In the genomic region with DNA sequence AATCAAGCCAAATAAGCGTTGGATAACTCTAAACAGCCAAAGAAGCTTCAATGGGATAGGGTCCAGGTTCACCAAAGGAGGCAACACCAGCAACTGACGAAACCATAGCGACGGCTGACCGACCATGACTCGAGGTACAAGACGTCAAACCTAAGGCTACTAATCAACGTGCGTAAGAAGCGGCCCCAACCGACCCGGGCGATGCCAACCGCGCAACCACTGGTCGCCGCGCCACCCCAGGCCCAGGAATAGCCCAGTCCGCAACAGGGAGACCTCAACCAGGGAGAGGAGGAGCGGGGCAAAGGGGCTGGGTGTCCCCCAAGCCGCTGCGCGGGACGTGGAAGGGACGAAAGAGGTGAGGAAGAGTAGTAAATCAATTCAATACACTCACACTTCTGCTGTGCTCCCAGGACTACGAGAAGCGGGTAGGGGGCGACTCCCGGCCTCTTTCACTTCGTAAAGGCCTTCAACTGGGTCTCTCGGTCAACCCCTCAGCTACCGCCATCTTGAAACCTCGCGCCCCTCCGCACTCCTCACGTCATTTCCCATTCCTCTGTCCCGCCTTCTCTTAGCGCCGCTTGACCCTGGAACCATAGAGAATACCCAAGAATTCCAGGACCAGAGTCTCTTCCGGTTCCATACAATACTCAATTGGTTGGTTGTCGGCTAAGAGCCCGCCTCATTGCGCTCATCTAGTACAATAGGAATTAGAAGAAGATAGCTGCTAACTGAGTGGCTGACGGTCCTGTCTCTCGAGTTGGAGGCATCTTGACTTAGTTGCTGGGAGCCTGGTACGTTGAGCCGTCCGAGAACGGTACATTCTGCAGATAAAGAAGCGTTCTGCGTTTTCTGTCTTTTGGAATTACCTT, we compare ENCODE assay signal across 1 cellular context.
A peak's percentile ranks its signal among the peaks of the same experiment; 100 is the strongest.
TF ChIP-seq lines count a peak whose summit lies in the region.

A gene with protein sequence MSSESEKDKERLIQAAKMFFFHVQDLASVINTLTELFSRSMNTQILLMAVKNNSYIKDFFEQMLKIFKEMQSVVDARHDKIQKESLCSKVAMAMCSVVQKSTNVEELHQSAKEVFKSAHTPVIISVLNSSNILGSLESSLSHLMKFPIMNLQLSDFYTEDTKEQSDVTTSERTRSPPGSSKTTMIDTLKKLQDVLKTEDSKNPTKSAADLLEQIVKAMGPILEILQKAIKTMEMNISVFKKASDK (plus strand): TSS at position 710 of the 869 bp plus-strand sequence. CDS start 19,266 bp downstream, outside the sequence.
A gene (minus strand): TSS at position 518 of the 869 bp plus-strand sequence. CDS start 2,095 bp downstream, outside the sequence.

TF ChIP-seq in SK-N-SH, 30 proteins besides CTCF, POLR2A, EP300 and RAD21 (continued from another document):
- no peak for TF ChIP-seq GATA2 (CRISPR knock-in tag; IDR thresholded peaks at IDR 0.05)
- TF ChIP-seq, protein P1, sequence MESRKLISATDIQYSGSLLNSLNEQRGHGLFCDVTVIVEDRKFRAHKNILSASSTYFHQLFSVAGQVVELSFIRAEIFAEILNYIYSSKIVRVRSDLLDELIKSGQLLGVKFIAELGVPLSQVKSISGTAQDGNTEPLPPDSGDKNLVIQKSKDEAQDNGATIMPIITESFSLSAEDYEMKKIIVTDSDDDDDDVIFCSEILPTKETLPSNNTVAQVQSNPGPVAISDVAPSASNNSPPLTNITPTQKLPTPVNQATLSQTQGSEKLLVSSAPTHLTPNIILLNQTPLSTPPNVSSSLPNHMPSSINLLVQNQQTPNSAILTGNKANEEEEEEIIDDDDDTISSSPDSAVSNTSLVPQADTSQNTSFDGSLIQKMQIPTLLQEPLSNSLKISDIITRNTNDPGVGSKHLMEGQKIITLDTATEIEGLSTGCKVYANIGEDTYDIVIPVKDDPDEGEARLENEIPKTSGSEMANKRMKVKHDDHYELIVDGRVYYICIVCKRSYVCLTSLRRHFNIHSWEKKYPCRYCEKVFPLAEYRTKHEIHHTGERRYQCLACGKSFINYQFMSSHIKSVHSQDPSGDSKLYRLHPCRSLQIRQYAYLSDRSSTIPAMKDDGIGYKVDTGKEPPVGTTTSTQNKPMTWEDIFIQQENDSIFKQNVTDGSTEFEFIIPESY (IDR thresholded peaks at IDR 0.05; ENCODE audit: borderline replicate concordance, low read depth): no peak
- TF ChIP-seq ELF1 (IDR thresholded peaks at IDR 0.05): peak; percentile 53; the same call in 1 of the 2 replicates
- no peak for TF ChIP-seq RCOR1 (IDR thresholded peaks at IDR 0.05; ENCODE audit: low read length)
- TF ChIP-seq SIN3A (IDR thresholded peaks at IDR 0.05; ENCODE audit: borderline replicate concordance, low read depth, low read length): peak; percentile 83
- TF ChIP-seq, protein P2, sequence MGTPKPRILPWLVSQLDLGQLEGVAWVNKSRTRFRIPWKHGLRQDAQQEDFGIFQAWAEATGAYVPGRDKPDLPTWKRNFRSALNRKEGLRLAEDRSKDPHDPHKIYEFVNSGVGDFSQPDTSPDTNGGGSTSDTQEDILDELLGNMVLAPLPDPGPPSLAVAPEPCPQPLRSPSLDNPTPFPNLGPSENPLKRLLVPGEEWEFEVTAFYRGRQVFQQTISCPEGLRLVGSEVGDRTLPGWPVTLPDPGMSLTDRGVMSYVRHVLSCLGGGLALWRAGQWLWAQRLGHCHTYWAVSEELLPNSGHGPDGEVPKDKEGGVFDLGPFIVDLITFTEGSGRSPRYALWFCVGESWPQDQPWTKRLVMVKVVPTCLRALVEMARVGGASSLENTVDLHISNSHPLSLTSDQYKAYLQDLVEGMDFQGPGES (IDR thresholded peaks at IDR 0.05; ENCODE audit: low read depth, low read length): peak; percentile 52; the same call in 1 of the 2 replicates
- TF ChIP-seq POLR2AphosphoS5 (IDR thresholded peaks at IDR 0.05; ENCODE audit: low read depth, low read length): peak; percentile 97
- TF ChIP-seq GABPA (IDR thresholded peaks at IDR 0.05; ENCODE audit: low read depth): peak; percentile 95
- no peak for TF ChIP-seq TCF12 (IDR thresholded peaks at IDR 0.05)
- TF ChIP-seq MEF2A (IDR thresholded peaks at IDR 0.05; ENCODE audit: borderline replicate concordance, low read depth): no peak
- TF ChIP-seq EZH2phosphoT487 (IDR thresholded peaks at IDR 0.05; ENCODE audit: borderline replicate concordance, low read depth): no peak
- TF ChIP-seq, protein P3, sequence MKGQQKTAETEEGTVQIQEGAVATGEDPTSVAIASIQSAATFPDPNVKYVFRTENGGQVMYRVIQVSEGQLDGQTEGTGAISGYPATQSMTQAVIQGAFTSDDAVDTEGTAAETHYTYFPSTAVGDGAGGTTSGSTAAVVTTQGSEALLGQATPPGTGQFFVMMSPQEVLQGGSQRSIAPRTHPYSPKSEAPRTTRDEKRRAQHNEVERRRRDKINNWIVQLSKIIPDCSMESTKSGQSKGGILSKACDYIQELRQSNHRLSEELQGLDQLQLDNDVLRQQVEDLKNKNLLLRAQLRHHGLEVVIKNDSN (IDR thresholded peaks at IDR 0.05; ENCODE audit: borderline replicate concordance, low read depth): no peak
- TF ChIP-seq, protein P4, sequence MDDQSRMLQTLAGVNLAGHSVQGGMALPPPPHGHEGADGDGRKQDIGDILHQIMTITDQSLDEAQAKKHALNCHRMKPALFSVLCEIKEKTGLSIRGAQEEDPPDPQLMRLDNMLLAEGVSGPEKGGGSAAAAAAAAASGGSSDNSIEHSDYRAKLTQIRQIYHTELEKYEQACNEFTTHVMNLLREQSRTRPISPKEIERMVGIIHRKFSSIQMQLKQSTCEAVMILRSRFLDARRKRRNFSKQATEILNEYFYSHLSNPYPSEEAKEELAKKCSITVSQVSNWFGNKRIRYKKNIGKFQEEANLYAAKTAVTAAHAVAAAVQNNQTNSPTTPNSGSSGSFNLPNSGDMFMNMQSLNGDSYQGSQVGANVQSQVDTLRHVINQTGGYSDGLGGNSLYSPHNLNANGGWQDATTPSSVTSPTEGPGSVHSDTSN (IDR thresholded peaks at IDR 0.05): peak; percentile 98
- no peak for TF ChIP-seq JUND (IDR thresholded peaks at IDR 0.05)
- TF ChIP-seq MXI1 (IDR thresholded peaks at IDR 0.05; ENCODE audit: low read depth, low read length): peak; percentile 77
- no peak for TF ChIP-seq NFIC (IDR thresholded peaks at IDR 0.05; ENCODE audit: borderline replicate concordance)
- peak; percentile 89 for TF ChIP-seq CHD2 (IDR thresholded peaks at IDR 0.05; ENCODE audit: low read length, partially characterized antibody)
- TF ChIP-seq FOXM1 (IDR thresholded peaks at IDR 0.05; ENCODE audit: low read depth): no peak
